6 cellular contexts compared by ENCODE assay signal in the genomic region with DNA sequence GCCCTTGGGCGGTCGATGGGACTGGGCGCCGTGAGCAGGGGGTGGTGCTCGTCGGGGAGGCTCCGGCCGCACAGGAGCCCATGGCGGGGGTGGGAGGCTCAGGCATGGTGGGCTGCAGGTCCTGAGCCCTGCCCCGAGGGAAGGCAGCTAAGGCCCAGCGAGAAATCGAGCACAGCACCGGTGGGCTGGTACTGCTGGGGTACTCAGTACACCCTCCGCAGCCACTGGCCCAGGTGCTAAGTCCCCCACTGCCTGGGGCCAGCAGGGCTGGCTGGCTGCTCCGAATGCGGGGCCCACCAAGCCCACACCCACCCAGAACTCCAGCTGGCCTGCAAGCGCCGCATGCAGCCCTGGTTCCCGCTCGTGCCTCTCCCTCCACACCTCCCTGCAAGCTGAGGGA.
DNase-seq lines count a peak whose midpoint lies in the region; ATAC-seq and TF ChIP-seq lines count a peak whose summit lies in the region.
"Not testable (repeated sequence)": the region's sequence is repeated elsewhere in the genome, so short reads cannot be mapped to it uniquely, and the experiment has no call there.

No MANE protein-coding gene starts in this region.

- not testable (repeated sequence) for TF ChIP-seq CTCF in HEK293 (tag by site-specific recombination; IDR thresholded peaks at IDR 0.05)

- H3K9ac ChIP-seq in mesenchymal stem cell (ENCODE audit: low read length): not testable (repeated sequence)

- H3K36me3 ChIP-seq in HEK293 (ENCODE audit: control insufficient read depth in 2 of 2, insufficient read depth in 1 of 2, low read length in 2 of 2); mesenchymal stem cell (ENCODE audit: control insufficient read depth in 1 of 2, insufficient read depth in 2 of 2, low read depth in 1 of 2, low read length in 2 of 2): not testable (repeated sequence)

- ATAC-seq in activated CD8-positive, alpha-beta memory T cell treated with anti-CD3 and anti-CD28 coated beads, Interleukin-2, amount 10 ng/mL, durations not matched to agents 7 days and 5 days; stimulated activated effector memory CD8-positive, alpha-beta T cell treated with anti-CD3 and anti-CD28 coated beads, Interleukin-12 subunit alpha, Interleukin-12 subunit beta, amount 100 ng/mL, for 72 hours: not testable (repeated sequence)

- H3K27me3 ChIP-seq in mesenchymal stem cell (ENCODE audit: control insufficient read depth in 1 of 2, insufficient read depth in 1 of 2, low read length in 2 of 2): not testable (repeated sequence)

- not testable (repeated sequence) for H3K27me3 Mint-ChIP-seq in activated CD8-positive, alpha-beta memory T cell treated with anti-CD3 and anti-CD28 coated beads, Interleukin-2, amount 10 ng/mL, durations not matched to agents 7 days and 5 days; dendritic cell treated with granulocyte-macrophage colony-stimulating factor and Interleukin-4, amounts not matched to agents 40 ng/mL and 50 ng/mL, for 4 days

- POLR2A ChIA-PET in HEK293 (lab: Yijun Ruan, JAX): not testable (repeated sequence)

- H3K14ac ChIP-seq in mesenchymal stem cell (ENCODE audit: low read length in 2 of 2): peak overlapping the region in 1 of 2 experiments; percentile 37

- not testable (repeated sequence) for H3K9me3 ChIP-seq in HEK293 (ENCODE audit: control insufficient read depth, insufficient read depth, low read depth, low read length); mesenchymal stem cell (ENCODE audit: control insufficient read depth, low read length)

- H3K4me1 Mint-ChIP-seq in activated CD8-positive, alpha-beta memory T cell treated with anti-CD3 and anti-CD28 coated beads, Interleukin-2, amount 10 ng/mL, durations not matched to agents 7 days and 5 days; stimulated activated effector memory CD8-positive, alpha-beta T cell treated with anti-CD3 and anti-CD28 coated beads, Interleukin-12 subunit alpha, Interleukin-12 subunit beta, amount 100 ng/mL, for 72 hours: not testable (repeated sequence)
- H3K4me1 Mint-ChIP-seq in dendritic cell treated with granulocyte-macrophage colony-stimulating factor and Interleukin-4, amounts not matched to agents 40 ng/mL and 50 ng/mL, for 4 days (ENCODE audit: low read depth): peaks cover 64% of the 10 kb centered on the region

- H3K4me3 Mint-ChIP-seq in activated CD8-positive, alpha-beta memory T cell treated with anti-CD3 and anti-CD28 coated beads, Interleukin-2, amount 10 ng/mL, durations not matched to agents 7 days and 5 days; dendritic cell treated with granulocyte-macrophage colony-stimulating factor and Interleukin-4, amounts not matched to agents 40 ng/mL and 50 ng/mL, for 4 days; stimulated activated effector memory CD8-positive, alpha-beta T cell treated with anti-CD3 and anti-CD28 coated beads, Interleukin-12 subunit alpha, Interleukin-12 subunit beta, amount 100 ng/mL, for 72 hours: not testable (repeated sequence)

- peak; percentile 4 for DNase-seq in activated CD8-positive, alpha-beta memory T cell treated with anti-CD3 and anti-CD28 coated beads, Interleukin-2, amount 10 ng/mL, durations not matched to agents 7 days and 5 days
- DNase-seq in islet precursor cell: peak; percentile 41
- not testable (repeated sequence) for DNase-seq in mesenchymal stem cell; stimulated activated effector memory CD8-positive, alpha-beta T cell treated with anti-CD3 and anti-CD28 coated beads, Interleukin-12 subunit alpha, Interleukin-12 subunit beta, amount 100 ng/mL, for 72 hours (ENCODE audit: low spot score in 2 of 2)

- H3K23ac ChIP-seq in mesenchymal stem cell (ENCODE audit: low read length in 2 of 2): not testable (repeated sequence)

- CTCF ChIA-PET in HEK293 (lab: Yijun Ruan, JAX); activated CD8-positive, alpha-beta memory T cell treated with anti-CD3 and anti-CD28 coated beads, Interleukin-2, amount 10 ng/mL, durations not matched to agents 7 days and 5 days (lab: Charles Lee): not testable (repeated sequence)

- not testable (repeated sequence) for H2AFZ ChIP-seq in mesenchymal stem cell (ENCODE audit: low read depth, low read length)

- H2BK12ac ChIP-seq in mesenchymal stem cell (ENCODE audit: low read length in 2 of 2): peak overlapping the region; percentile 31 to 92

- H3K4me1 ChIP-seq in HEK293 (ENCODE audit: control insufficient read depth, insufficient read depth, low read length) (peaks cover 26% of the 10 kb centered on the region), mesenchymal stem cell (ENCODE audit: control insufficient read depth, insufficient read depth, low read depth, low read length) (peaks cover 19% of the 10 kb centered on the region)

- peak overlapping the region; percentile 76 for H4K91ac ChIP-seq in mesenchymal stem cell (ENCODE audit: low read length)

- H3K18ac ChIP-seq in mesenchymal stem cell (ENCODE audit: low read depth in 1 of 2, low read length in 2 of 2): peak overlapping the region; percentile 57 to 74

- no CpG with 5 or more reads among the region's 20 CpGs for WGBS in mesenchymal stem cell

- not testable (repeated sequence) for H3K4me3 ChIP-seq in HEK293 (ENCODE audit: low read depth, low read length); mesenchymal stem cell (ENCODE audit: insufficient read depth in 1 of 2, low read depth in 1 of 2, low read length in 2 of 2)

- H3K36me3 Mint-ChIP-seq in activated CD8-positive, alpha-beta memory T cell treated with anti-CD3 and anti-CD28 coated beads, Interleukin-2, amount 10 ng/mL, durations not matched to agents 7 days and 5 days; stimulated activated effector memory CD8-positive, alpha-beta T cell treated with anti-CD3 and anti-CD28 coated beads, Interleukin-12 subunit alpha, Interleukin-12 subunit beta, amount 100 ng/mL, for 72 hours: not testable (repeated sequence)
- H3K36me3 Mint-ChIP-seq in dendritic cell treated with granulocyte-macrophage colony-stimulating factor and Interleukin-4, amounts not matched to agents 40 ng/mL and 50 ng/mL, for 4 days (ENCODE audit: low read depth): peaks cover 29% of the 10 kb centered on the region

- peak overlapping the region; percentile 88 for H2BK15ac ChIP-seq in mesenchymal stem cell (ENCODE audit: low read depth, poor library complexity, severe bottlenecking)

- not testable (repeated sequence) for H3K9me3 Mint-ChIP-seq in activated CD8-positive, alpha-beta memory T cell treated with anti-CD3 and anti-CD28 coated beads, Interleukin-2, amount 10 ng/mL, durations not matched to agents 7 days and 5 days (ENCODE audit: low read depth); dendritic cell treated with granulocyte-macrophage colony-stimulating factor and Interleukin-4, amounts not matched to agents 40 ng/mL and 50 ng/mL, for 4 days; stimulated activated effector memory CD8-positive, alpha-beta T cell treated with anti-CD3 and anti-CD28 coated beads, Interleukin-12 subunit alpha, Interleukin-12 subunit beta, amount 100 ng/mL, for 72 hours

- H3K4ac ChIP-seq in mesenchymal stem cell (ENCODE audit: low read depth in 1 of 2, low read length in 2 of 2): peak overlapping the region in 1 of 2 experiments; percentile 0

- H2BK120ac ChIP-seq in mesenchymal stem cell (ENCODE audit: low read depth, low read length): not testable (repeated sequence)

- H2AK5ac ChIP-seq in mesenchymal stem cell (ENCODE audit: low read length, severe bottlenecking): not testable (repeated sequence)

- H4K8ac ChIP-seq in mesenchymal stem cell (ENCODE audit: low read length): peak overlapping the region; percentile 48

- not testable (repeated sequence) for H3K79me1 ChIP-seq in mesenchymal stem cell (replicated peaks; ENCODE audit: low read length, poor library complexity, severe bottlenecking)

- H3K27ac ChIP-seq in HEK293 (ENCODE audit: extremely low read depth, low read depth, low read length); mesenchymal stem cell (ENCODE audit: low read length, poor library complexity, severe bottlenecking): not testable (repeated sequence)

- not testable (repeated sequence) for H2BK5ac ChIP-seq in mesenchymal stem cell (ENCODE audit: low read depth, low read length, poor library complexity, severe bottlenecking)

- not testable (repeated sequence) for H3K27ac Mint-ChIP-seq in activated CD8-positive, alpha-beta memory T cell treated with anti-CD3 and anti-CD28 coated beads, Interleukin-2, amount 10 ng/mL, durations not matched to agents 7 days and 5 days
- H3K27ac Mint-ChIP-seq in dendritic cell treated with granulocyte-macrophage colony-stimulating factor and Interleukin-4, amounts not matched to agents 40 ng/mL and 50 ng/mL, for 4 days: peak overlapping the region; percentile 75
- peak overlapping the region; percentile 63 for H3K27ac Mint-ChIP-seq in stimulated activated effector memory CD8-positive, alpha-beta T cell treated with anti-CD3 and anti-CD28 coated beads, Interleukin-12 subunit alpha, Interleukin-12 subunit beta, amount 100 ng/mL, for 72 hours

- intact Hi-C loops in dendritic cell treated with granulocyte-macrophage colony-stimulating factor and Interleukin-4, amounts not matched to agents 40 ng/mL and 50 ng/mL, for 4 days (cut with micrococcal nuclease): loop anchor here (10.0 kb wide), 1 partner anchor 127 kb away; no protein-coding TSS in a partner anchor

- H3K4me2 ChIP-seq in mesenchymal stem cell (ENCODE audit: low read length, poor library complexity, severe bottlenecking): not testable (repeated sequence)

TF ChIP-seq in HEK293, 187 proteins besides CTCF, POLR2A, EP300 and RAD21:
- TF ChIP-seq ZNF157 (tag by site-specific recombination; IDR thresholded peaks at IDR 0.05): peak; percentile 69
